Comparison of ENCODE assay signal across 29 cellular contexts in genomic region chr4:60746172-60746571, GRCh38.
"Had no signal": no experiment of that assay in that cellular context is flagged by ENCODE, and none has a peak within 500 bp of the region (broad histone marks: within the 10 kb centered on the region; RNA-seq: fewer than 3 reads in every experiment).

No MANE protein-coding gene starts in this region.

- H3K27ac ChIP-seq: brain microvascular endothelial cell, epithelial cell of prostate, esophagus squamous epithelium, WERI-Rb-1 had no signal

- H3K36me3 ChIP-seq: brain microvascular endothelial cell, esophagus squamous epithelium, WERI-Rb-1 had no signal

- ATAC-seq: activated CD4-positive, CD25-positive, alpha-beta regulatory T cell treated with anti-CD3 and anti-CD28 coated beads, Interleukin-2, amount 50 U/mL, for 24 hours; activated CD8-positive, alpha-beta T cell treated with anti-CD3 and anti-CD28 coated beads for 36 hours; activated naive CD4-positive, alpha-beta T cell treated with anti-CD3 and anti-CD28 coated beads, Interleukin-2, amount 50 U/mL, for 72 hours; effector memory CD8-positive, alpha-beta T cell; T-helper 17 cell had no signal

- DNase-seq: activated B cell treated with CpG ODN at 0.5 μM for 24 hours; activated CD4-positive, alpha-beta T cell treated with anti-CD3 and anti-CD28 coated beads for 48 hours; activated CD4-positive, alpha-beta T cell treated with anti-CD3 and anti-CD28 coated beads, Interleukin-2, amount 50 U/mL, for 1 hour; activated CD4-positive, alpha-beta T cell treated with anti-CD3 and anti-CD28 coated beads, Interleukin-2, amount 50 U/mL, for 48 hours; activated CD8-positive, alpha-beta memory T cell treated with anti-CD3 and anti-CD28 coated beads for 24 hours; activated CD8-positive, alpha-beta T cell treated with anti-CD3 and anti-CD28 coated beads for 36 hours; activated gamma-delta T cell; activated naive CD4-positive, alpha-beta T cell; activated naive CD4-positive, alpha-beta T cell treated with anti-CD3 and anti-CD28 coated beads, Interleukin-2, amount 10 ng/mL, durations not matched to agents 7 days and 5 days; activated naive CD8-positive, alpha-beta T cell treated with anti-CD3 and anti-CD28 coated beads, Interleukin-2, amount 10 ng/mL, durations not matched to agents 7 days and 5 days; activated T-cell treated with anti-CD3 and anti-CD28 coated beads, Interleukin-2, amount 50 U/mL, for 1 hour; activated T-cell treated with anti-CD3 and anti-CD28 coated beads, Interleukin-2, amount 50 U/mL, for 48 hours; brain microvascular endothelial cell; caudate nucleus; cortex of kidney; dermis blood vessel endothelial cell; effector CD4-positive, alpha-beta T cell; effector memory CD8-positive, alpha-beta T cell; esophagus squamous epithelium; head of caudate nucleus; hippocampal formation; T-helper 17 cell; T1000; WERI-Rb-1 had no signal

- H3K4me1 Mint-ChIP-seq: activated B cell treated with CpG ODN at 0.5 μM for 24 hours; activated naive CD4-positive, alpha-beta T cell treated with anti-CD3 and anti-CD28 coated beads, Interleukin-2, amount 10 ng/mL, durations not matched to agents 7 days and 5 days; activated naive CD8-positive, alpha-beta T cell treated with anti-CD3 and anti-CD28 coated beads, Interleukin-2, amount 10 ng/mL, durations not matched to agents 7 days and 5 days; T-helper 17 cell had no signal

- H3K27me3 Mint-ChIP-seq: activated B cell treated with CpG ODN at 0.5 μM for 24 hours; activated CD8-positive, alpha-beta T cell treated with anti-CD3 and anti-CD28 coated beads for 36 hours; activated naive CD4-positive, alpha-beta T cell treated with anti-CD3 and anti-CD28 coated beads, Interleukin-2, amount 10 ng/mL, durations not matched to agents 7 days and 5 days; activated naive CD8-positive, alpha-beta T cell treated with anti-CD3 and anti-CD28 coated beads, Interleukin-2, amount 10 ng/mL, durations not matched to agents 7 days and 5 days; effector memory CD8-positive, alpha-beta T cell; T-helper 17 cell had no signal

- H3K4me1 ChIP-seq: esophagus squamous epithelium had no signal

- H3K27ac Mint-ChIP-seq: activated B cell treated with CpG ODN at 0.5 μM for 24 hours; activated CD8-positive, alpha-beta T cell treated with anti-CD3 and anti-CD28 coated beads for 36 hours; activated naive CD4-positive, alpha-beta T cell treated with anti-CD3 and anti-CD28 coated beads, Interleukin-2, amount 10 ng/mL, durations not matched to agents 7 days and 5 days; activated naive CD4-positive, alpha-beta T cell treated with anti-CD3 and anti-CD28 coated beads, Interleukin-2, amount 50 U/mL, for 72 hours; activated naive CD8-positive, alpha-beta T cell treated with anti-CD3 and anti-CD28 coated beads, Interleukin-2, amount 10 ng/mL, durations not matched to agents 7 days and 5 days; activated T-helper 1 cell treated with anti-CD3 and anti-CD28 coated beads, Interleukin-12 subunit alpha, Interleukin-12 subunit beta, Interleukin-2, Interleukin-4 antibody, amounts not matched to agents 30 ng/mL and 10 ng/mL and 1 ng/mL, durations not matched to agents 14 hours and 24 hours and 36 hours; effector memory CD8-positive, alpha-beta T cell; T-helper 17 cell; T-helper 2 cell treated with Interferon-gamma antibody and Interleukin-4, amounts not matched to agents 5 μg/mL and 100 μg/mL, for 36 hours had no signal

- H3K4me3 ChIP-seq: esophagus squamous epithelium had no signal

- H3K36me3 Mint-ChIP-seq: activated naive CD4-positive, alpha-beta T cell treated with anti-CD3 and anti-CD28 coated beads, Interleukin-2, amount 10 ng/mL, durations not matched to agents 7 days and 5 days; activated naive CD4-positive, alpha-beta T cell treated with anti-CD3 and anti-CD28 coated beads, Interleukin-2, amount 50 U/mL, for 72 hours; activated naive CD8-positive, alpha-beta T cell treated with anti-CD3 and anti-CD28 coated beads, Interleukin-2, amount 10 ng/mL, durations not matched to agents 7 days and 5 days had no signal

- H3K4me3 Mint-ChIP-seq: activated B cell treated with CpG ODN at 0.5 μM for 24 hours; activated CD8-positive, alpha-beta T cell treated with anti-CD3 and anti-CD28 coated beads for 36 hours; activated naive CD4-positive, alpha-beta T cell treated with anti-CD3 and anti-CD28 coated beads, Interleukin-2, amount 10 ng/mL, durations not matched to agents 7 days and 5 days; activated naive CD8-positive, alpha-beta T cell treated with anti-CD3 and anti-CD28 coated beads, Interleukin-2, amount 10 ng/mL, durations not matched to agents 7 days and 5 days; activated T-helper 1 cell treated with anti-CD3 and anti-CD28 coated beads, Interleukin-12 subunit alpha, Interleukin-12 subunit beta, Interleukin-2, Interleukin-4 antibody, amounts not matched to agents 30 ng/mL and 10 ng/mL and 1 ng/mL, durations not matched to agents 14 hours and 24 hours and 36 hours; effector memory CD8-positive, alpha-beta T cell; T-helper 17 cell; T-helper 2 cell treated with Interferon-gamma antibody and Interleukin-4, amounts not matched to agents 5 μg/mL and 100 μg/mL, for 36 hours had no signal

- H3K27me3 ChIP-seq: brain microvascular endothelial cell, esophagus squamous epithelium had no signal

- H3K9me3 ChIP-seq: esophagus squamous epithelium had no signal

- H3K9me3 Mint-ChIP-seq: activated naive CD4-positive, alpha-beta T cell treated with anti-CD3 and anti-CD28 coated beads, Interleukin-2, amount 10 ng/mL, durations not matched to agents 7 days and 5 days had no signal
